ENCODE assay signal across 33 cellular contexts in the genomic region with DNA sequence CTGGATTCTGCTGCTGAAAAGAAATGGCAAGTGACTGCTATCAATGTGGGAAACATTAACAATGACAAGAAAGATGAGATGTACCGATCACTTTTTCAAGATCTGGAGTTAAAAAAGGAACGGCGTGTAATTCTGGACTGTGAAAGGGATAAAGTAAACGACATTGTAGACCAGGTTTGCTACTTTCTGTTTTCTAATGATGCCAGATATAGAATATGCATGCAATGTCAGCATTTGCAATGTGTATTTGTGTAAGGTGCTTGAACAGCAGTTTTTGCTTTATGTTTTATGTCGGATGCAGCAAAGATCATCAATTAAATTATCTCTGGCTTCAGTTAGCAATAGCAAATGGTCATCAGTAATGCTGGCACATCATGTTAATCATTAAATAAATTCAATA.
"Had no signal": no experiment of that assay in that cellular context is flagged by ENCODE, and none has a peak within 500 bp of the region (broad histone marks: within the 10 kb centered on the region; RNA-seq: fewer than 3 reads in every experiment).

No MANE protein-coding gene starts in this region.

- H2AFZ ChIP-seq: PC-9 had no signal

- H3K9me3 ChIP-seq: SJCRH30 had no signal

- H3K27me3 ChIP-seq: SJCRH30 had no signal

- H3K27ac ChIP-seq: PC-9, RWPE1, SJCRH30, SK-N-MC had no signal

- H3K4me3 ChIP-seq: PC-9, SJCRH30, SK-N-MC had no signal

- DNase-seq: NCI-H1048, NCI-H1092 treated with DMSO at 0.1 percent for 48 hours, NCI-H1105 treated with DMSO at 0.1 percent for 48 hours, NCI-H1417, NCI-H1436, NCI-H146, NCI-H1694, NCI-H187, NCI-H1930, NCI-H2029 treated with DMSO at 0.1 percent for 48 hours, NCI-H2081 treated with DMSO at 0.1 percent for 48 hours, NCI-H2107, NCI-H2171, NCI-H226, NCI-H446 treated with DMSO at 0.1 percent for 48 hours, NCI-H510A, NCI-H524, NCI-H526, NCI-H69, NCI-H748 treated with DMSO at 0.1 percent for 48 hours, NCI-H82, PC-9, SHP77, SIG-M5, SJCRH30, SW 1271, T-helper 1 cell had no signal

- H3K36me3 ChIP-seq: SJCRH30 had no signal

- FAIRE-seq: RCC 7860 had no signal

- H3K4me1 ChIP-seq: SJCRH30 had no signal

- ATAC-seq: Panc1, Right ventricle myocardium inferior, SK-N-SH treated with all-trans-retinoic acid at 6 μM for 48 hours had no signal

- H3K4me2 ChIP-seq: PC-9 had no signal
